Comparison of ENCODE assay signal across 24 cellular contexts in the genomic region with DNA sequence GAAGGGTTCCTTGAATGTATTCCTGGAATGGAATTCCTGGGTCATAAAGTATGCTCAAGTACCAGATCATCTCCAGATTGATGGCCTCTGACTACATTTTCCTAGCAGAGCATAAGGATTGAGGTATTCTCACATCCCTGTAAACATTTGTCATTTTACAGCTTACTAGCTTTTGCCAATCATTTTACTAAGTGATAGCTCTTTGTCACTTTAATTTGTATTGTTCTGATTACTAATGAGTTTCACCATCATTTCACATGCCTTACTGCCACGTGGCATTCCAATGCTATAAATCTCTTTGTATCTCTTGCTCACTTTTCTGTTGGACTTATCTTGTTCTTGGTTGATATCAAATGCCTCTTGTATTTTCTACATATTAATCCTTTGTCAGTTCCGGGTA.
"Had no signal": no experiment of that assay in that cellular context is flagged by ENCODE, and none has a peak within 500 bp of the region (broad histone marks: within the 10 kb centered on the region; RNA-seq: fewer than 3 reads in every experiment).

No MANE protein-coding gene starts in this region.

- H3K4me1 Mint-ChIP-seq: memory B cell; mesothelial cell of epicardium; natural killer cell; neural crest cell; stimulated activated memory B cell treated with anti-CD40 and anti-IgM and Interleukin-4, amounts not matched to agents 10 μg/mL and 1 μg/mL and 100 μg/mL, for 72 hours had no signal

- H3K4me3 Mint-ChIP-seq: memory B cell; mesothelial cell of epicardium; natural killer cell; neural crest cell; stimulated activated memory B cell treated with anti-CD40 and anti-IgM and Interleukin-4, amounts not matched to agents 10 μg/mL and 1 μg/mL and 100 μg/mL, for 72 hours; stimulated activated naive CD8-positive, alpha-beta T cell treated with anti-CD3 and anti-CD28 coated beads, Interleukin-15, Interleukin-2, amounts not matched to agents 100 ng/mL and 50 ng/mL, for 24 hours had no signal

- DNase-seq: effector memory CD4-positive, alpha-beta T cell; foreskin melanocyte; heart left ventricle; hypothalamus; islet precursor cell; left cardiac atrium; left ventricle myocardium inferior; lower lobe of right lung; natural killer cell; posterior cingulate gyrus; spleen; stimulated activated CD4-positive, alpha-beta T cell treated with anti-CD3 and anti-CD28 coated beads, Interleukin-15, amount 100 ng/mL, for 24 hours; stimulated activated CD4-positive, alpha-beta T cell treated with anti-CD3 and anti-CD28 coated beads, Interleukin-1b, Interleukin-23, amount 100 ng/mL, for 48 hours; stimulated activated CD4-positive, alpha-beta T cell treated with anti-CD3 and anti-CD28 coated beads, Interleukin-4, amount 100 ng/mL, for 24 hours; tibial artery; upper lobe of left lung; uterus had no signal

- H3K4me3 ChIP-seq: esophagus muscularis mucosa, heart left ventricle, left ventricle myocardium inferior, lower lobe of right lung, spleen, tibial artery, upper lobe of left lung, uterus had no signal

- ATAC-seq: heart left ventricle; left cardiac atrium; lower lobe of right lung; natural killer cell; sciatic nerve; stimulated activated memory B cell treated with anti-CD40 and anti-IgM and Interleukin-4, amounts not matched to agents 10 μg/mL and 1 μg/mL and 100 μg/mL, for 72 hours had no signal

- H3K36me3 Mint-ChIP-seq: memory B cell; mesothelial cell of epicardium; natural killer cell; stimulated activated memory B cell treated with anti-CD40 and anti-IgM and Interleukin-4, amounts not matched to agents 10 μg/mL and 1 μg/mL and 100 μg/mL, for 72 hours had no signal

- H3K27ac Mint-ChIP-seq: memory B cell; mesothelial cell of epicardium; natural killer cell; stimulated activated memory B cell treated with anti-CD40 and anti-IgM and Interleukin-4, amounts not matched to agents 10 μg/mL and 1 μg/mL and 100 μg/mL, for 72 hours; stimulated activated naive CD8-positive, alpha-beta T cell treated with anti-CD3 and anti-CD28 coated beads, Interleukin-15, Interleukin-2, amounts not matched to agents 100 ng/mL and 50 ng/mL, for 24 hours had no signal

- H3K27me3 Mint-ChIP-seq: stimulated activated naive CD8-positive, alpha-beta T cell treated with anti-CD3 and anti-CD28 coated beads, Interleukin-15, Interleukin-2, amounts not matched to agents 100 ng/mL and 50 ng/mL, for 24 hours had no signal

- H3K9me3 Mint-ChIP-seq: natural killer cell; neural crest cell; stimulated activated memory B cell treated with anti-CD40 and anti-IgM and Interleukin-4, amounts not matched to agents 10 μg/mL and 1 μg/mL and 100 μg/mL, for 72 hours; stimulated activated naive CD8-positive, alpha-beta T cell treated with anti-CD3 and anti-CD28 coated beads, Interleukin-15, Interleukin-2, amounts not matched to agents 100 ng/mL and 50 ng/mL, for 24 hours had no signal
